28 cellular contexts compared by ENCODE assay signal in genomic region chr1:235942625-235942934, GRCh38.
DNase-seq lines count a peak whose midpoint lies in the region; ATAC-seq, FAIRE-seq and TF ChIP-seq lines count a peak whose summit lies in the region.
"Had no signal": no experiment of that assay in that cellular context is flagged by ENCODE, and none has a peak within 500 bp of the region (broad histone marks: within the 10 kb centered on the region; RNA-seq: fewer than 3 reads in every experiment).

No MANE protein-coding gene starts in this region.

- no peak overlapping the region for H3K4me3 Mint-ChIP-seq in astrocyte (ENCODE audit: unreplicated experiment)
- peak overlapping the region in 1 of 8 donors; percentile 53 for H3K4me3 Mint-ChIP-seq in naive B cell
- H3K4me3 Mint-ChIP-seq: H9; naive thymus-derived CD8-positive, alpha-beta T cell; stimulated activated naive CD8-positive, alpha-beta T cell treated with anti-CD3 and anti-CD28 coated beads, Interleukin-15, amount 100 ng/mL, for 72 hours had no signal

- H2AK5ac ChIP-seq in IMR-90 (ENCODE audit: low read depth, low read length), result peak overlapping the region; percentile 53; the same call in 1 of the 2 replicates

- H3K27ac ChIP-seq in IMR-90 (ENCODE audit: insufficient read depth, low read length), result no peak overlapping the region
- H3K27ac ChIP-seq in astrocyte (ENCODE audit: low read depth, low read length), result no peak overlapping the region
- peak overlapping the region; percentile 44 for H3K27ac ChIP-seq in subcutaneous abdominal adipose tissue (ENCODE audit: low read depth, low read length)
- peak overlapping the region in 1 of 2 donors; percentile 92 for H3K27ac ChIP-seq in left lung
- H3K27ac ChIP-seq: C4-2B, cardiac muscle cell, WERI-Rb-1 had no signal

- intact Hi-C loops in IMR-90 (cut with micrococcal nuclease), result no loop called here
- intact Hi-C loops in left lung (cut with DNase I), result loop anchor here in 1 of 2 donors (10.0 kb wide), 1 partner anchor 78 kb away; the partner anchor contains the start of gene LYST

- peaks cover 1% of the 10 kb centered on the region for H3K36me3 Mint-ChIP-seq in astrocyte (ENCODE audit: low read depth, unreplicated experiment)
- H3K36me3 Mint-ChIP-seq in naive B cell, result peaks cover 4 to 7% of the 10 kb centered on the region in 2 donors
- H3K36me3 Mint-ChIP-seq: naive thymus-derived CD8-positive, alpha-beta T cell had no signal

- 0 out of 2 replicates have a peak overlapping the region, but pooled peaks have one; percentile 57 for H3K4ac ChIP-seq in IMR-90 (ENCODE audit: low read depth, low read length)

- ATAC-seq in IMR-90 (ENCODE audit: low read depth) (no peak), naive B cell (ENCODE audit: low read depth in 2 of 2) (no peak), left lung (no peak)
- ATAC-seq: activated naive CD4-positive, alpha-beta T cell treated with anti-CD3 and anti-CD28 coated beads, Interleukin-2, amount 50 U/mL, for 72 hours; naive thymus-derived CD8-positive, alpha-beta T cell; stimulated activated naive CD8-positive, alpha-beta T cell treated with anti-CD3 and anti-CD28 coated beads, Interleukin-15, amount 100 ng/mL, for 72 hours had no signal

- H3K4me1 ChIP-seq in IMR-90 (ENCODE audit: control insufficient read depth, insufficient read depth, low read length) (peaks cover 12% of the 10 kb centered on the region), astrocyte (ENCODE audit: insufficient read depth, low read length) (peaks cover 14% of the 10 kb centered on the region), subcutaneous abdominal adipose tissue (ENCODE audit: control insufficient read depth in 5 of 5, insufficient read depth in 5 of 5, low read length in 5 of 5) (peaks cover 4 to 62% (median 31%) of the 10 kb centered on the region in 5 donors), left lung (peaks cover 0 to 93% of the 10 kb centered on the region in 2 donors)
- H3K4me1 ChIP-seq: Caco-2 had no signal

- no peak for DNase-seq in IMR-90
- no peak for DNase-seq in astrocyte (ENCODE audit: low read depth)
- no peak for DNase-seq in naive B cell
- DNase-seq in 8988T, result no peak
- DNase-seq in left lung, result no peak
- DNase-seq in GDM1 (lab: John Stamatoyannopoulos, UW), result no peak
- DNase-seq: activated CD4-positive, alpha-beta T cell treated with anti-CD3 and anti-CD28 coated beads for 48 hours; activated CD8-positive, alpha-beta memory T cell treated with anti-CD3 and anti-CD28 coated beads for 24 hours; activated effector memory CD4-positive, alpha-beta T cell treated with Interleukin-2 at 50 U/mL for 16 hours; activated T-cell treated with anti-CD3 and anti-CD28 coated beads, Interleukin-2, amount 50 U/mL, for 1 hour; aorta; Caco-2; effector CD8-positive, alpha-beta T cell; H9; naive thymus-derived CD8-positive, alpha-beta T cell; NCI-H146; NCI-H446; NCI-H774; RPMI8226; stimulated activated CD4-positive, alpha-beta T cell treated with anti-CD3 and anti-CD28 coated beads, Interleukin-1b, Interleukin-23, amount 100 ng/mL, for 48 hours; stimulated activated naive CD8-positive, alpha-beta T cell treated with anti-CD3 and anti-CD28 coated beads, Interleukin-15, amount 100 ng/mL, for 72 hours had no signal

- no peak overlapping the region for H3K9ac ChIP-seq in IMR-90 (ENCODE audit: low read depth, low read length)
- H3K9ac ChIP-seq in astrocyte (ENCODE audit: low read length), result no peak overlapping the region
- no peak overlapping the region for H3K9ac ChIP-seq in subcutaneous abdominal adipose tissue (ENCODE audit: low read length in 5 of 5)

- H2BK15ac ChIP-seq in IMR-90 (ENCODE audit: low read depth, low read length), result peak overlapping the region; percentile 21; the same call in 2 of the 3 replicates

- POLR2A ChIA-PET in IMR-90 (lab: Charles Lee; ENCODE audit: unreplicated experiment), result no interaction called here

- H2BK5ac ChIP-seq in IMR-90 (ENCODE audit: low read depth, low read length, poor library complexity, severe bottlenecking), result no peak overlapping the region

- H3K9me3 ChIP-seq in IMR-90 (ENCODE audit: control insufficient read depth, insufficient read depth, low read length), result peaks cover 5% of the 10 kb centered on the region
- no peaks in the 10 kb centered on the region for H3K9me3 ChIP-seq in astrocyte (ENCODE audit: insufficient read depth, low read depth, low read length)
- no peaks in the 10 kb centered on the region for H3K9me3 ChIP-seq in subcutaneous abdominal adipose tissue (ENCODE audit: control insufficient read depth in 5 of 5, low read length in 5 of 5)
- H3K9me3 ChIP-seq in left lung, result no peaks in the 10 kb centered on the region
- H3K9me3 ChIP-seq: Caco-2, tibial nerve had no signal

- 0 out of 2 replicates have a peak overlapping the region, but pooled peaks have one; percentile 33 for H3K14ac ChIP-seq in IMR-90 (replicated peaks; ENCODE audit: low read depth, low read length)

- peak overlapping the region; percentile 5 for H2BK20ac ChIP-seq in IMR-90 (ENCODE audit: low read depth, low read length)

- in situ Hi-C loops in IMR-90 (cut with MboI; ENCODE audit: low sequenced_read_pairs), result no loop called here

- H3K79me2 ChIP-seq in astrocyte (ENCODE audit: insufficient read depth, low read length), result no peaks in the 10 kb centered on the region

- H3K27me3 ChIP-seq in IMR-90 (ENCODE audit: control insufficient read depth, insufficient read depth, low read length) (no peaks in the 10 kb centered on the region), astrocyte (ENCODE audit: insufficient read depth, low read length) (no peaks in the 10 kb centered on the region), subcutaneous abdominal adipose tissue (ENCODE audit: control insufficient read depth in 5 of 5, insufficient read depth in 4 of 5, low read length in 5 of 5) (no peaks in the 10 kb centered on the region), left lung (no peaks in the 10 kb centered on the region)
- H3K27me3 ChIP-seq: cardiac muscle cell, tibial nerve had no signal

- H3K4me2 ChIP-seq in IMR-90 (ENCODE audit: low read depth, low read length) (no peak overlapping the region), astrocyte (ENCODE audit: low read length) (no peak overlapping the region)

- H4K8ac ChIP-seq in IMR-90 (ENCODE audit: low read depth in 2 of 2, low read length in 2 of 2), result peak overlapping the region; percentile 20 to 27; a peak in 1 of 4 replicates

- H3K9me3 Mint-ChIP-seq in astrocyte (ENCODE audit: unreplicated experiment), result no peaks in the 10 kb centered on the region
- peaks cover 0 to 3% (median 0%) of the 10 kb centered on the region in 7 donors for H3K9me3 Mint-ChIP-seq in naive B cell
- H3K9me3 Mint-ChIP-seq: H9; naive thymus-derived CD8-positive, alpha-beta T cell had no signal

- no peak for FAIRE-seq in astrocyte (lab: Jason Lieb, UNC)
- FAIRE-seq: colon had no signal

- no peaks in the 10 kb centered on the region for H3K27me3 Mint-ChIP-seq in astrocyte (ENCODE audit: low read depth, unreplicated experiment)
- H3K27me3 Mint-ChIP-seq in naive B cell, result no peaks in the 10 kb centered on the region
- H3K27me3 Mint-ChIP-seq: stimulated activated naive CD8-positive, alpha-beta T cell treated with anti-CD3 and anti-CD28 coated beads, Interleukin-15, amount 100 ng/mL, for 72 hours had no signal

- no peaks in the 10 kb centered on the region for H3K79me1 ChIP-seq in IMR-90 (ENCODE audit: low read depth in 1 of 2, low read length in 2 of 2)

- no peak overlapping the region for H3K4me3 ChIP-seq in IMR-90 (ENCODE audit: insufficient read depth, low read depth, low read length)
- no peak overlapping the region for H3K4me3 ChIP-seq in astrocyte (ENCODE audit: insufficient read depth, low read depth, low read length)
- H3K4me3 ChIP-seq in subcutaneous abdominal adipose tissue (ENCODE audit: low read depth in 1 of 5, low read length in 5 of 5), result no peak overlapping the region
- no peak overlapping the region for H3K4me3 ChIP-seq in left lung
- H3K4me3 ChIP-seq: cardiac muscle cell, tibial nerve had no signal

- peaks cover 31% of the 10 kb centered on the region for H3K4me1 Mint-ChIP-seq in astrocyte (ENCODE audit: low read depth, unreplicated experiment)
- peaks cover 77 to 98% (median 87%) of the 10 kb centered on the region in 3 donors for H3K4me1 Mint-ChIP-seq in naive B cell

- no peak overlapping the region for H2AFZ ChIP-seq in IMR-90 (replicated peaks; ENCODE audit: low read length, poor library complexity)
- H2AFZ ChIP-seq in astrocyte (ENCODE audit: low read depth, low read length), result no peak overlapping the region

- H3K9me1 ChIP-seq in IMR-90 (ENCODE audit: insufficient read depth, low read length), result peaks cover 16% of the 10 kb centered on the region

- CTCF ChIA-PET in IMR-90 (lab: Yijun Ruan, JAX), result interaction anchor here (1.0 to 3.2 kb wide), 2 partner anchors 10 to 29 kb away, joined by 3 to 10 read pairs; no protein-coding TSS in a partner anchor

- peak overlapping the region; percentile 49 for H4K91ac ChIP-seq in IMR-90 (ENCODE audit: insufficient read depth, low read depth, low read length)

- H4K20me1 ChIP-seq in IMR-90 (ENCODE audit: insufficient read depth, low read length), result no peaks in the 10 kb centered on the region
- no peaks in the 10 kb centered on the region for H4K20me1 ChIP-seq in astrocyte (ENCODE audit: insufficient read depth, low read length)

- H3K36me3 ChIP-seq in IMR-90 (ENCODE audit: control insufficient read depth, insufficient read depth, low read length) (no peaks in the 10 kb centered on the region), astrocyte (ENCODE audit: insufficient read depth, low read length) (no peaks in the 10 kb centered on the region), subcutaneous abdominal adipose tissue (ENCODE audit: control insufficient read depth in 5 of 5, insufficient read depth in 5 of 5, low read length in 5 of 5) (no peaks in the 10 kb centered on the region), left lung (no peaks in the 10 kb centered on the region)
- H3K36me3 ChIP-seq: cardiac muscle cell, tibial nerve, WERI-Rb-1 had no signal

- 100% methylated on average over 1 of the region's 6 CpGs; no CpG with 5 or more reads in 1 of the 2 experiments for WGBS in IMR-90 (ENCODE audit: extremely low coverage in 2 of 2, insufficient read length in 1 of 2), 2 experiments

- no peak for TF ChIP-seq CTCF in IMR-90 (conservative IDR thresholded peaks at IDR 0.05; ENCODE audit: low read depth, low read length)
- no peak for TF ChIP-seq CTCF in astrocyte (IDR thresholded peaks at IDR 0.05; ENCODE audit: insufficient read depth, low read depth, low read length)
- no peak for TF ChIP-seq CTCF in left lung (IDR thresholded peaks at IDR 0.05)

- H2AK9ac ChIP-seq in IMR-90 (replicated peaks; ENCODE audit: low read depth, low read length, poor library complexity), result no peak overlapping the region

- dilution Hi-C loops in IMR-90 (cut with HindIII; ENCODE audit: low sequenced_read_pairs, unreplicated experiment), result no loop called here

- H3K27ac Mint-ChIP-seq in astrocyte (ENCODE audit: unreplicated experiment) (peak overlapping the region; percentile 30), naive B cell (peak overlapping the region in 4 of 6 donors; percentile 13 to 65 (median 51))
- H3K27ac Mint-ChIP-seq: activated naive CD4-positive, alpha-beta T cell treated with anti-CD3 and anti-CD28 coated beads, Interleukin-2, amount 50 U/mL, for 72 hours; H9; naive thymus-derived CD8-positive, alpha-beta T cell had no signal

- peak overlapping the region; percentile 13; the same call in 1 of the 2 replicates for H4K5ac ChIP-seq in IMR-90 (ENCODE audit: low read depth, low read length)

- no peak for TF ChIP-seq POLR2A in IMR-90 (IDR thresholded peaks at IDR 0.05; ENCODE audit: low read depth, low read length)

- no peak overlapping the region for H3K56ac ChIP-seq in IMR-90 (ENCODE audit: extremely low read depth, insufficient read depth, low read length)

- no peak overlapping the region for H3K23ac ChIP-seq in IMR-90 (ENCODE audit: low read depth, low read length)

- H3K18ac ChIP-seq in IMR-90 (ENCODE audit: low read depth, low read length), result peak overlapping the region; percentile 49; the same call in 1 of the 2 replicates

- no TSS peak for BruUV-seq in IMR-90 (replicated peaks; lab: Mats Ljungman, UMichigan)

- no peak for TF ChIP-seq RAD21 in IMR-90 (IDR thresholded peaks at IDR 0.05; ENCODE audit: low read length)

- H2BK120ac ChIP-seq in IMR-90 (ENCODE audit: low read depth, low read length), result peak overlapping the region; percentile 75
